In the genomic region with DNA sequence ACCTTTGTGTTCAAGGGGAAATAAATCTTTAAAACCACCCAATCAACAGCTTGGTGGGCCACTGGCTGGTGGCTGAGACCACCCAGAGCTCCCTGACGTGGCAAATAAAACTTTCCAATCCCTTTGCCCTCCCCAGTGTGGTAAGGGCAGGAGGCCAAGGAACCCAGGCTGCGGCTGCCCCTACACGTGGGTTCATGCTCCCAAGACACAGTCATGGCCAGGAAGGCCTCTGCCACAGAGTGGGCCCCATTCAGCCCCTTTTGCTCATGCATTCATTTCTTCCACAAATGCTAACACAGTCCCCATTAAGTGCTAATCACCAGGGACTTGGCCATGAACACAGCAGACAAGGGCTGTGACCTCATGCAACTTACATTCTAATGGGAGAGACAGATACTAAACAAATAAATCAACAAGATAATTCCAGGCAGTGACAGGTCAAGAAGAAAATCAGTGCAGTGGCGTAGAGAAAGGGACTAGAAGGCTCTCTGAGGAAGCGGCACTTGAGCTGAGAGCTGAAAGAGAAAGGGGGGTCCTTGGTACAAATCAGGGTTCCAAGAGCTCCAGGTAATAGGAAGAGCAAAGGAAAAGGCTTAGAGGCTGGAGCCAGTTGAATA, we compare ENCODE assay signal across 21 cellular contexts. TPM values are rescaled to one million over a fixed set of nuclear protein-coding genes. Genes with fewer than 3 reads are reported as not detected.
DNase-seq lines count a peak whose midpoint lies in the region; ATAC-seq and TF ChIP-seq lines count a peak whose summit lies in the region.
"Had no signal": no experiment of that assay in that cellular context is flagged by ENCODE, and none has a peak within 500 bp of the region (broad histone marks: within the 10 kb centered on the region; RNA-seq: fewer than 3 reads in every experiment).

No MANE protein-coding gene starts in this region.

- no peak for DNase-seq in CD4-positive, CD25-positive, alpha-beta regulatory T cell
- DNase-seq in dorsolateral prefrontal cortex: no peak
- DNase-seq in substantia nigra (lab: John Stamatoyannopoulos, UW): no peak
- DNase-seq in thyroid gland: no peak
- DNase-seq in Ammon's horn (ENCODE audit: low spot score): no peak
- DNase-seq in natural killer cell: no peak
- DNase-seq: Calu3; CD8-positive, alpha-beta memory T cell; GDM1; GM23248; H9; IMR-90; NCI-H1105 treated with DMSO at 0.1 percent for 48 hours; NCI-H1694; NCI-H2081 treated with DMSO at 0.1 percent for 48 hours; NCI-H446; NCI-H526 treated with DMSO at 0.1 percent for 48 hours; SJCRH30 had no signal

- intact Hi-C loops in dorsolateral prefrontal cortex (cut with DNase I): no loop called here
- intact Hi-C loops in thyroid gland (cut with DNase I): no loop called here
- intact Hi-C loops in natural killer cell (cut with micrococcal nuclease): no loop called here

- peaks cover 34% of the 10 kb centered on the region for H3K36me3 ChIP-seq in CD4-positive, CD25-positive, alpha-beta regulatory T cell (ENCODE audit: control insufficient read depth, insufficient read depth, low read length)
- H3K36me3 ChIP-seq in HUES48 (ENCODE audit: control insufficient read depth, insufficient read depth, low read length) (no peaks in the 10 kb centered on the region), thyroid gland (no peaks in the 10 kb centered on the region)

- peaks cover 18 to 44% (median 26%) of the 10 kb centered on the region in 4 donors for H3K4me1 Mint-ChIP-seq in CD4-positive, CD25-positive, alpha-beta regulatory T cell
- H3K4me1 Mint-ChIP-seq in natural killer cell: peaks cover 40 to 43% of the 10 kb centered on the region in 2 donors

- peak overlapping the region; percentile 56 for H3K4me3 ChIP-seq in CD4-positive, CD25-positive, alpha-beta regulatory T cell (ENCODE audit: low read depth, low read length)
- H3K4me3 ChIP-seq in HUES48 (ENCODE audit: low read depth, low read length) (no peak overlapping the region), dorsolateral prefrontal cortex (no peak overlapping the region), thyroid gland (replicated peaks in 1 of 3) (no peak overlapping the region)
- H3K4me3 ChIP-seq: BLaER1 treated with 17β-estradiol and CSF1 and Interleukin-3, amounts not matched to agents 10 nM and 100 nM; GM23248; SJCRH30 had no signal

- H3K9me3 Mint-ChIP-seq in CD4-positive, CD25-positive, alpha-beta regulatory T cell: no peaks in the 10 kb centered on the region
- H3K9me3 Mint-ChIP-seq in natural killer cell: no peaks in the 10 kb centered on the region
- H3K9me3 Mint-ChIP-seq: CD8-positive, alpha-beta memory T cell; H9 had no signal

- WGBS in thyroid gland, 2 donors: 59 to 72% methylated on average over 5 of the region's 5 CpGs

- no peaks in the 10 kb centered on the region for H3K9me3 ChIP-seq in CD4-positive, CD25-positive, alpha-beta regulatory T cell (ENCODE audit: control insufficient read depth in 2 of 2, low read length in 2 of 2)
- H3K9me3 ChIP-seq in HUES48 (ENCODE audit: control insufficient read depth, insufficient read depth, low read length): no peaks in the 10 kb centered on the region
- no peaks in the 10 kb centered on the region for H3K9me3 ChIP-seq in thyroid gland
- H3K9me3 ChIP-seq: BLaER1 treated with 17β-estradiol and CSF1 and Interleukin-3, amounts not matched to agents 10 nM and 100 nM; SJCRH30 had no signal

- 0 out of 2 replicates have a peak overlapping the region, but pooled peaks have one; percentile 5 for H3K9ac ChIP-seq in HUES48 (ENCODE audit: low read depth, low read length)
- H3K9ac ChIP-seq: BLaER1 treated with 17β-estradiol and CSF1 and Interleukin-3, amounts not matched to agents 10 nM and 100 nM; GM23248 had no signal

- TF ChIP-seq POLR2A in thyroid gland (IDR thresholded peaks at IDR 0.05): no peak

- TF ChIP-seq CTCF in dorsolateral prefrontal cortex (IDR thresholded peaks at IDR 0.05 in 54 of 56, conservative IDR thresholded peaks at IDR 0.05 in 2 of 56; ENCODE audit: low read depth in 1 of 56, partially characterized antibody in 56 of 56): no peak
- no peak for TF ChIP-seq CTCF in thyroid gland (IDR thresholded peaks at IDR 0.05)
- no peak for TF ChIP-seq CTCF in natural killer cell (IDR thresholded peaks at IDR 0.05)

- no peaks in the 10 kb centered on the region for H3K27me3 ChIP-seq in CD4-positive, CD25-positive, alpha-beta regulatory T cell (ENCODE audit: control insufficient read depth, insufficient read depth, low read length)
- no peaks in the 10 kb centered on the region for H3K27me3 ChIP-seq in HUES48 (ENCODE audit: control insufficient read depth, insufficient read depth, low read length)
- no peaks in the 10 kb centered on the region for H3K27me3 ChIP-seq in dorsolateral prefrontal cortex
- no peaks in the 10 kb centered on the region for H3K27me3 ChIP-seq in thyroid gland
- H3K27me3 ChIP-seq: BLaER1 treated with 17β-estradiol and CSF1 and Interleukin-3, amounts not matched to agents 10 nM and 100 nM; SJCRH30 had no signal

- peaks cover 97% of the 10 kb centered on the region for H3K4me1 ChIP-seq in CD4-positive, CD25-positive, alpha-beta regulatory T cell (ENCODE audit: control insufficient read depth, insufficient read depth, low read length, poor library complexity, severe bottlenecking)
- peaks cover 7% of the 10 kb centered on the region; the same call in 1 of the 2 replicates for H3K4me1 ChIP-seq in HUES48 (ENCODE audit: control insufficient read depth, insufficient read depth, low read length)
- no peaks in the 10 kb centered on the region for H3K4me1 ChIP-seq in thyroid gland
- H3K4me1 ChIP-seq: SJCRH30 had no signal

- no peak overlapping the region for H3K4me3 Mint-ChIP-seq in CD4-positive, CD25-positive, alpha-beta regulatory T cell
- no peak overlapping the region for H3K4me3 Mint-ChIP-seq in natural killer cell
- H3K4me3 Mint-ChIP-seq: H9 had no signal

- peaks cover 30% of the 10 kb centered on the region for H3K36me3 Mint-ChIP-seq in CD4-positive, CD25-positive, alpha-beta regulatory T cell
- no peaks in the 10 kb centered on the region for H3K36me3 Mint-ChIP-seq in natural killer cell

- no peak overlapping the region for H3K27ac Mint-ChIP-seq in CD4-positive, CD25-positive, alpha-beta regulatory T cell
- H3K27ac Mint-ChIP-seq in natural killer cell: no peak overlapping the region
- H3K27ac Mint-ChIP-seq: H9 had no signal

- peak overlapping the region; percentile 64 for H3K27ac ChIP-seq in CD4-positive, CD25-positive, alpha-beta regulatory T cell (ENCODE audit: insufficient read depth, low read length, poor library complexity, severe bottlenecking)
- H3K27ac ChIP-seq in HUES48 (ENCODE audit: low read depth, low read length): no peak overlapping the region
- peak overlapping the region in 55 of 59 donors; percentile 66 to 95 (median 85) for H3K27ac ChIP-seq in dorsolateral prefrontal cortex
- H3K27ac ChIP-seq in substantia nigra (ENCODE audit: low read depth, low read length, poor library complexity, severe bottlenecking): peak overlapping the region; percentile 77
- H3K27ac ChIP-seq in thyroid gland: no peak overlapping the region
- H3K27ac ChIP-seq: BLaER1 treated with 17β-estradiol and CSF1 and Interleukin-3, amounts not matched to agents 10 nM and 100 nM; GM23248; SJCRH30 had no signal

- no peak for ATAC-seq in CD4-positive, CD25-positive, alpha-beta regulatory T cell (ENCODE audit: low read depth in 2 of 2)
- no peak for ATAC-seq in natural killer cell
- ATAC-seq: Panc1 had no signal

- no peaks in the 10 kb centered on the region for H3K27me3 Mint-ChIP-seq in CD4-positive, CD25-positive, alpha-beta regulatory T cell
- H3K27me3 Mint-ChIP-seq in natural killer cell (ENCODE audit: low read depth in 2 of 2): no peaks in the 10 kb centered on the region
- H3K27me3 Mint-ChIP-seq: CD8-positive, alpha-beta memory T cell had no signal

RNA-seq across cellular contexts. Expression of gene PREX1, which starts 13.8 kb away (rescaled TPM):
- total RNA-seq in CD4-positive, CD25-positive, alpha-beta regulatory T cell: 264 TPM
- polyA plus RNA-seq in CD4-positive, CD25-positive, alpha-beta regulatory T cell: 10 to 100 TPM; 40.8 to 58.5 (median 50.1) TPM
- total RNA-seq in dorsolateral prefrontal cortex (100 to 1,000 TPM in 76 of 120 experiments, 10 to 100 TPM in 44; 59.8 to 448 (median 117) TPM), thyroid gland (10 to 100 TPM; 10.2 to 42.7 (median 18.7) TPM), natural killer cell (100 to 1,000 TPM; 382 to 392 (median 389) TPM)

Comparison
In these comparisons a context has a peak if more than half of its experiments do, and no peak if none do; other contexts are left out.
1. H3K27ac ChIP-seq: peak in CD4-positive, CD25-positive, alpha-beta regulatory T cell (single experiment), dorsolateral prefrontal cortex (55 of 59) and substantia nigra (single experiment); none in HUES48 (single experiment) and thyroid gland (0 of 3).